In the genomic region with DNA sequence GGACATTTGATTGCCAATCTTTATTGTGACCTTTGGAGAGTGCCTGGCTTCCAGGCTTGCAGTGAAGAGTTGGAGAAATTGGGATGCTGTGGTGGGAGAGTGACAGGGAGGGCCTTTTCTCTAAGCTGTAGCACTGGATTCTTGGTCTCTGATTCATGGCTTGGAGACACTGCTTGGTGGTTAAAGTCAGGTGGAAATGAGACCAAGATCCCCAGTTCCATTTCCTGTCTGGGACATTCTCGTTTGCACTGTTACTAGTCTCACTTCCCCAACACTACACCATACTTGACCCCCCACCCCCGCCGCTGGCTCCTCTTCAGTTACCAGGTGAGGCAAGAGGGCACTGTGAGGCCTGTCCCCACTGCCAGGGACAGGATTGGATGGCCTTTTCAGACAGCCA, we compare ENCODE assay signal across 1 cellular context.
TF ChIP-seq lines count a peak whose summit lies in the region.

No MANE protein-coding gene starts in this region.

TF ChIP-seq in IMR-90, 13 proteins besides CTCF, POLR2A, EP300 and RAD21 (continued from another document):
- TF ChIP-seq MAZ (IDR thresholded peaks at IDR 0.05; ENCODE audit: borderline replicate concordance, low read depth, low read length) (no peak), RFX5 (IDR thresholded peaks at IDR 0.05; ENCODE audit: low read depth, low read length) (no peak), USF2 (IDR thresholded peaks at IDR 0.05; ENCODE audit: low read depth, low read length) (no peak), CEBPB (IDR thresholded peaks at IDR 0.05; ENCODE audit: low read depth, low read length) (no peak), MXI1 (IDR thresholded peaks at IDR 0.05; ENCODE audit: borderline replicate concordance, low read depth, low read length) (no peak), RCOR1 (IDR thresholded peaks at IDR 0.05; ENCODE audit: insufficient replicate concordance, low read length) (no peak), CHD1 (IDR thresholded peaks at IDR 0.05; ENCODE audit: low read depth, low read length) (no peak), BHLHE40 (IDR thresholded peaks at IDR 0.05; ENCODE audit: low read depth, low read length) (no peak), ELK1 (IDR thresholded peaks at IDR 0.05; ENCODE audit: borderline replicate concordance, low read depth, low read length) (no peak), MAFK (IDR thresholded peaks at IDR 0.05; ENCODE audit: low read depth, low read length) (no peak)
